10 cellular contexts compared by ENCODE assay signal in genomic region chr9:121358747-121359146, GRCh38. TPM values are rescaled to one million over a fixed set of nuclear protein-coding genes. Genes with fewer than 3 reads are reported as not detected.
DNase-seq lines count a peak whose midpoint lies in the region; ATAC-seq and TF ChIP-seq lines count a peak whose summit lies in the region.
"Had no signal": no experiment of that assay in that cellular context is flagged by ENCODE, and none has a peak within 500 bp of the region (broad histone marks: within the 10 kb centered on the region; RNA-seq: fewer than 3 reads in every experiment).

No MANE protein-coding gene starts in this region.

- H3K4me1 ChIP-seq in breast epithelium = peaks cover 4 to 13% of the 10 kb centered on the region in 2 donors

- H3K36me3 Mint-ChIP-seq in CD14-positive monocyte = peaks cover 8 to 19% of the 10 kb centered on the region in 2 donors
- peaks cover 0 to 7% (median 5%) of the 10 kb centered on the region in 3 donors for H3K36me3 Mint-ChIP-seq in naive thymus-derived CD8-positive, alpha-beta T cell

- H3K27ac Mint-ChIP-seq in CD14-positive monocyte = peak overlapping the region; percentile 30 to 92 (median 80)
- peak overlapping the region in 9 of 10 donors; percentile 0 to 91 (median 74) for H3K27ac Mint-ChIP-seq in naive thymus-derived CD8-positive, alpha-beta T cell
- H3K27ac Mint-ChIP-seq: activated B cell treated with CpG ODN at 0.5 μM for 24 hours had no signal

- H3K4me3 ChIP-seq in breast epithelium = no peak overlapping the region

- peak overlapping the region; percentile 9 to 72 for H3K4me3 Mint-ChIP-seq in CD14-positive monocyte
- H3K4me3 Mint-ChIP-seq in naive thymus-derived CD8-positive, alpha-beta T cell = peak overlapping the region in 9 of 10 donors; percentile 15 to 77 (median 53)
- H3K4me3 Mint-ChIP-seq: activated B cell treated with CpG ODN at 0.5 μM for 24 hours had no signal

- TF ChIP-seq CTCF in CD14-positive monocyte (IDR thresholded peaks at IDR 0.05) (no peak), breast epithelium (IDR thresholded peaks at IDR 0.05) (no peak)

- intact Hi-C loops in CD14-positive monocyte (cut with micrococcal nuclease) (no loop called here), breast epithelium (cut with DNase I; ENCODE audit: low total_unique reads) (no loop called here)

- H3K36me3 ChIP-seq in breast epithelium = peaks cover under 1% of the 10 kb centered on the region

- POLR2A ChIA-PET in naive thymus-derived CD8-positive, alpha-beta T cell (lab: Charles Lee) = no interaction called here

- no peak for DNase-seq in CD14-positive monocyte (ENCODE audit: low spot score)
- no peak for DNase-seq in breast epithelium (ENCODE audit: low spot score in 2 of 2)
- DNase-seq in naive thymus-derived CD8-positive, alpha-beta T cell = no peak
- DNase-seq in NCI-H128 (lab: John Stamatoyannopoulos, UW; ENCODE audit: unreplicated experiment) = no peak
- no peak for DNase-seq in GM19240 (ENCODE audit: insufficient read length, low spot score)
- DNase-seq in DMS 273 treated with DMSO at 0.1 percent for 48 hours (lab: John Stamatoyannopoulos, UW) = no peak
- DNase-seq: activated B cell treated with CpG ODN at 0.5 μM for 24 hours, Calu3 had no signal

- ATAC-seq in HG03097 (IDR thresholded peaks at IDR 0.05; ENCODE audit: low FRiP score, unreplicated experiment) (peak; percentile 56), GM18517 (IDR thresholded peaks at IDR 0.05; ENCODE audit: unreplicated experiment) (no peak)
- ATAC-seq in naive thymus-derived CD8-positive, alpha-beta T cell = peak in 1 of 2 donors; percentile 53

- H3K4me1 Mint-ChIP-seq in CD14-positive monocyte = peaks cover 47% of the 10 kb centered on the region
- peaks cover 17 to 74% (median 40%) of the 10 kb centered on the region in 4 donors for H3K4me1 Mint-ChIP-seq in naive thymus-derived CD8-positive, alpha-beta T cell

- no peaks in the 10 kb centered on the region for H3K27me3 Mint-ChIP-seq in CD14-positive monocyte (ENCODE audit: low read depth in 3 of 3)
- H3K27me3 Mint-ChIP-seq in naive thymus-derived CD8-positive, alpha-beta T cell = no peaks in the 10 kb centered on the region
- H3K27me3 Mint-ChIP-seq: activated B cell treated with CpG ODN at 0.5 μM for 24 hours had no signal

- H3K9me3 Mint-ChIP-seq in CD14-positive monocyte = peaks cover 0 to 1% (median 0%) of the 10 kb centered on the region in 7 donors
- no peaks in the 10 kb centered on the region for H3K9me3 Mint-ChIP-seq in naive thymus-derived CD8-positive, alpha-beta T cell
- H3K9me3 Mint-ChIP-seq: activated B cell treated with CpG ODN at 0.5 μM for 24 hours had no signal

- peak overlapping the region; percentile 66 to 73 for H3K27ac ChIP-seq in breast epithelium

- H3K27me3 ChIP-seq in breast epithelium = no peaks in the 10 kb centered on the region

- no peaks in the 10 kb centered on the region for H3K9me3 ChIP-seq in breast epithelium

- TF ChIP-seq POLR2A in breast epithelium (IDR thresholded peaks at IDR 0.05) = no peak

RNA-seq across cellular contexts. Expression of gene STOM, which starts 11.3 kb away (rescaled TPM):
- polyA plus RNA-seq in CD14-positive monocyte = 10 to 100 TPM; 63.8 to 66.9 TPM
- total RNA-seq in breast epithelium = 100 to 1,000 TPM; 263 to 444 (median 334) TPM
- 10 to 100 TPM; 16.0 to 17.9 TPM for total RNA-seq in naive thymus-derived CD8-positive, alpha-beta T cell
- polyA plus RNA-seq in naive thymus-derived CD8-positive, alpha-beta T cell = 100 to 1,000 TPM in 1 of 3 donors, 10 to 100 TPM in 2; 18.7 to 193 (median 19.5) TPM

Comparison
In these comparisons a context has a peak if more than half of its experiments do, and no peak if none do; other contexts are left out.
1. RNA of gene STOM, which starts 11.3 kb away (total RNA-seq): 263 to 444 TPM in breast epithelium; 16.0 to 17.9 TPM in naive thymus-derived CD8-positive, alpha-beta T cell; every median in the first group is over 10 times any median in the second.